1 cellular context compared by ENCODE assay signal in genomic region chr21:37368536-37369279, GRCh38.
TF ChIP-seq lines count a peak whose summit lies in the region.

No MANE protein-coding gene starts in this region.

TF ChIP-seq in H1, 55 proteins besides CTCF, POLR2A, EP300 and RAD21 (continued from another document):
- TF ChIP-seq ATF3 (IDR thresholded peaks at IDR 0.05; ENCODE audit: insufficient read depth, low read depth, low read length), result no peak
